Comparison of ENCODE assay signal across 8 cellular contexts in the genomic region with DNA sequence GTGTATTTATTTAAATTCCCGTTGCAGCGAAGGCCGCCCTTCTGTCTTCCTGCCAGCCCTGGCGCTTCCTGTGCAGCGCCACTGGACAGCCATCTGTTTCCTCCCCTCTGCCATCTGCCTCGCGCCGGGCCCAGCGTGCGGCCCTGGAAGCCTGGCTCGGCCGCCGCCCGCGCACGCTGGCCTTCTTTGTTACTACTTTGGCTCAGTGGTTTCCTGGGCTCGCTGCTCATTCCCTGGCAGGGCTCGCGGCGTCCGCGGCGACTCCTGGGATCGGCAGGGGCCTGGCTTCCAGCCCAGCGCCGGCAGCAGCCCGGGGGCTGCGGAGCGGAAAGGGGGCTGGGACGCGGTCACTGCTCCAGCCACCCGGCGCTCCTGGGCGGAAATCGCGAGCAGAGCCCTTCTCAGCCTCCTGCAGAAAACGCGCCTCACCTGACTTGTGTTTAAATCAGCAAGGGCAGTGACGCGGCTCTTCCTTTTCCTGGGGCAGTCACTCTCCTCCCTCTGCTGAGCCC. TPM values are rescaled to one million over a fixed set of nuclear protein-coding genes. Genes with fewer than 3 reads are reported as not detected.
A peak's percentile ranks its signal among the peaks of the same experiment; 100 is the strongest.
DNase-seq lines count a peak whose midpoint lies in the region; FAIRE-seq and TF ChIP-seq lines count a peak whose summit lies in the region.

No MANE protein-coding gene starts in this region.

- peak; percentile 51 for TF ChIP-seq POLR2A in transverse colon (IDR thresholded peaks at IDR 0.05)

- H3K27ac Mint-ChIP-seq in CD4-positive, alpha-beta memory T cell = peak overlapping the region; percentile 95 to 100 (median 99)
- peak overlapping the region; percentile 97 for H3K27ac Mint-ChIP-seq in activated naive CD4-positive, alpha-beta T cell treated with anti-CD3 and anti-CD28 coated beads, Interleukin-2, amount 10 ng/mL, durations not matched to agents 7 days and 5 days
- peak overlapping the region; percentile 97 for H3K27ac Mint-ChIP-seq in neural crest cell (ENCODE audit: unreplicated experiment)

- TF ChIP-seq CTCF in GM20000 (IDR thresholded peaks at IDR 0.05; ENCODE audit: extremely low read depth, missing control alignments) = no peak
- no peak for TF ChIP-seq CTCF in neural crest cell (conservative IDR thresholded peaks at IDR 0.05)
- peak in 1 of 5 experiments; percentile 5 for TF ChIP-seq CTCF in transverse colon (IDR thresholded peaks at IDR 0.05)

- peak overlapping the region; percentile 87 to 95 (median 94) for H3K4me3 Mint-ChIP-seq in CD4-positive, alpha-beta memory T cell
- H3K4me3 Mint-ChIP-seq in activated naive CD4-positive, alpha-beta T cell treated with anti-CD3 and anti-CD28 coated beads, Interleukin-2, amount 10 ng/mL, durations not matched to agents 7 days and 5 days = peak overlapping the region; percentile 79
- H3K4me3 Mint-ChIP-seq in neural crest cell = peak overlapping the region; percentile 74

- H3K9me3 ChIP-seq in CD4-positive, alpha-beta memory T cell (ENCODE audit: control insufficient read depth in 1 of 2, low read length in 2 of 2) = no peaks in the 10 kb centered on the region
- no peaks in the 10 kb centered on the region for H3K9me3 ChIP-seq in transverse colon

- peaks cover 17 to 20% of the 10 kb centered on the region in 2 donors for H3K36me3 Mint-ChIP-seq in CD4-positive, alpha-beta memory T cell
- peaks cover 28% of the 10 kb centered on the region for H3K36me3 Mint-ChIP-seq in activated naive CD4-positive, alpha-beta T cell treated with anti-CD3 and anti-CD28 coated beads, Interleukin-2, amount 10 ng/mL, durations not matched to agents 7 days and 5 days
- H3K36me3 Mint-ChIP-seq in neural crest cell (ENCODE audit: low read depth) = no peaks in the 10 kb centered on the region

- no peaks in the 10 kb centered on the region for H3K27me3 ChIP-seq in CD4-positive, alpha-beta memory T cell (ENCODE audit: insufficient read depth, low read length)
- H3K27me3 ChIP-seq in transverse colon = no peaks in the 10 kb centered on the region

- in situ Hi-C loops in transverse colon (cut with MboI; ENCODE audit: low pct_ligation_motif_present in 1 of 4, low pct_unique_long_range_greater_than_20kb in 1 of 4, low sequenced_read_pairs in 3 of 4) = no loop called here

- peak; percentile 60 to 75 (median 67) for DNase-seq in CD4-positive, alpha-beta memory T cell
- DNase-seq in GM20000 (ENCODE audit: low spot score) (peak; percentile 73), HTR-8/SVneo (ENCODE audit: insufficient read length, low spot score) (peak; percentile 55), SHP77 (lab: John Stamatoyannopoulos, UW) (peak; percentile 81 to 86), germinal center (ENCODE audit: low spot score) (peak; percentile 40), neural crest cell (ENCODE audit: low read depth, low spot score) (peak; percentile 51), transverse colon (peak; percentile 74)
- DNase-seq in activated naive CD4-positive, alpha-beta T cell treated with anti-CD3 and anti-CD28 coated beads, Interleukin-2, amount 10 ng/mL, durations not matched to agents 7 days and 5 days = peak; percentile 83

- H3K36me3 ChIP-seq in CD4-positive, alpha-beta memory T cell (ENCODE audit: insufficient read depth, low read length) = no peaks in the 10 kb centered on the region
- no peaks in the 10 kb centered on the region for H3K36me3 ChIP-seq in transverse colon

- peaks cover 53 to 84% (median 69%) of the 10 kb centered on the region in 4 donors for H3K4me1 Mint-ChIP-seq in CD4-positive, alpha-beta memory T cell
- peaks cover 79% of the 10 kb centered on the region for H3K4me1 Mint-ChIP-seq in activated naive CD4-positive, alpha-beta T cell treated with anti-CD3 and anti-CD28 coated beads, Interleukin-2, amount 10 ng/mL, durations not matched to agents 7 days and 5 days
- H3K4me1 Mint-ChIP-seq in neural crest cell = peaks cover 37% of the 10 kb centered on the region

- CTCF ChIA-PET in CD4-positive, alpha-beta memory T cell (lab: Charles Lee; ENCODE audit: partially characterized antibody) = interaction anchor here (1.2 to 12.3 kb wide), 12 partner anchors 10 to 225 kb away, joined by 3 to 208 read pairs (median 8); a partner anchor contains a TSS
- CTCF ChIA-PET in activated naive CD4-positive, alpha-beta T cell treated with anti-CD3 and anti-CD28 coated beads, Interleukin-2, amount 10 ng/mL, durations not matched to agents 7 days and 5 days (lab: Charles Lee) = interaction anchor here (1.4 to 2.5 kb wide), 5 partner anchors 10 to 67 kb away, joined by 4 to 24 read pairs (median 7); a partner anchor contains a TSS

- H3K4me1 ChIP-seq in CD4-positive, alpha-beta memory T cell (ENCODE audit: insufficient read depth, low read length) = peaks cover 72% of the 10 kb centered on the region
- peaks cover 9 to 26% (median 17%) of the 10 kb centered on the region in 4 donors for H3K4me1 ChIP-seq in transverse colon

- POLR2A ChIA-PET in CD4-positive, alpha-beta memory T cell (lab: Charles Lee; ENCODE audit: partially characterized antibody) = interaction anchor here (0.9 to 2.6 kb wide), 14 partner anchors 10 to 68 kb away, joined by 3 to 14 read pairs (median 7); a partner anchor contains a TSS

- intact Hi-C loops in CD4-positive, alpha-beta memory T cell (cut with micrococcal nuclease) = loop anchor here (1.0 to 2.0 kb wide), 3 partner anchors 9 to 59 kb away; no protein-coding TSS in a partner anchor
- intact Hi-C loops in transverse colon (cut with DNase I; ENCODE audit: low total_unique reads) = no loop called here

- peak overlapping the region; percentile 61 to 68 for H3K4me3 ChIP-seq in CD4-positive, alpha-beta memory T cell (ENCODE audit: low read length in 2 of 2)
- H3K4me3 ChIP-seq in transverse colon = peak overlapping the region; percentile 28 to 57 (median 40)

- peak overlapping the region; percentile 84 for H3K27ac ChIP-seq in CD4-positive, alpha-beta memory T cell (ENCODE audit: low read depth, low read length)
- peak overlapping the region; percentile 85 to 88 (median 87) for H3K27ac ChIP-seq in transverse colon

- no peaks in the 10 kb centered on the region for H3K9me3 Mint-ChIP-seq in CD4-positive, alpha-beta memory T cell
- H3K9me3 Mint-ChIP-seq in activated naive CD4-positive, alpha-beta T cell treated with anti-CD3 and anti-CD28 coated beads, Interleukin-2, amount 10 ng/mL, durations not matched to agents 7 days and 5 days = no peaks in the 10 kb centered on the region
- no peaks in the 10 kb centered on the region for H3K9me3 Mint-ChIP-seq in neural crest cell

- no peak for TF ChIP-seq EP300 in transverse colon (IDR thresholded peaks at IDR 0.05; ENCODE audit: low read depth)

- 0 to 1% methylated on average over 7 to 37 of the region's 40 CpGs for WGBS in transverse colon (ENCODE audit: low coverage in 1 of 2), 2 donors

- H3K27me3 Mint-ChIP-seq in CD4-positive, alpha-beta memory T cell = no peaks in the 10 kb centered on the region
- H3K27me3 Mint-ChIP-seq in activated naive CD4-positive, alpha-beta T cell treated with anti-CD3 and anti-CD28 coated beads, Interleukin-2, amount 10 ng/mL, durations not matched to agents 7 days and 5 days = no peaks in the 10 kb centered on the region
- H3K27me3 Mint-ChIP-seq in neural crest cell (ENCODE audit: low read depth) = no peaks in the 10 kb centered on the region

- peak; percentile 4 for FAIRE-seq in HTR-8/SVneo (lab: Jason Lieb, UNC)

RNA-seq across cellular contexts. Expression of a gene that starts 9.9 kb away (rescaled TPM):
- total RNA-seq in CD4-positive, alpha-beta memory T cell = 10 to 100 TPM; 44.2 to 48.0 TPM
- 100 to 1,000 TPM in 1 of 2 donors, 10 to 100 TPM in 1; 83.4 to 137 TPM for polyA plus RNA-seq in CD4-positive, alpha-beta memory T cell
- total RNA-seq in neural crest cell (37.4 and 38.0 TPM in 2 replicates), transverse colon (10 to 100 TPM in 2 of 4 donors, 1 to 10 TPM in 2; 3.4 to 16.0 (median 7.1) TPM)

Comparison
In these comparisons a context has a peak if more than half of its experiments do, and no peak if none do; other contexts are left out.
1. Peak in every context shown above with its lines: DNase-seq, H3K4me3 ChIP-seq and H3K27ac ChIP-seq.